8 cellular contexts compared by ENCODE assay signal in genomic region chr3:25820372-25820771, GRCh38. TPM values are rescaled to one million over a fixed set of nuclear protein-coding genes. Genes with fewer than 3 reads are reported as not detected.
DNase-seq lines count a peak whose midpoint lies in the region; ATAC-seq and TF ChIP-seq lines count a peak whose summit lies in the region.

No MANE protein-coding gene starts in this region.

- ATAC-seq in HG03460 (IDR thresholded peaks at IDR 0.05; ENCODE audit: unreplicated experiment) (no peak), GM18858 (IDR thresholded peaks at IDR 0.05; ENCODE audit: unreplicated experiment) (no peak)

- peak; percentile 81 for DNase-seq in GM03348 (ENCODE audit: low spot score)
- peak; percentile 98 for DNase-seq in choroid plexus epithelial cell (ENCODE audit: low read depth)
- DNase-seq in NCI-H2171 treated with DMSO at 0.1 percent for 48 hours (lab: John Stamatoyannopoulos, UW): no peak
- no peak for DNase-seq in activated CD4-positive, alpha-beta T cell treated with anti-CD3 and anti-CD28 coated beads, Interleukin-2, amount 50 U/mL, for 4 hours

- no peaks in the 10 kb centered on the region for H3K4me1 ChIP-seq in mesodermal cell (ENCODE audit: control insufficient read depth, insufficient read depth, low read length, poor library complexity, severe bottlenecking)

- TF ChIP-seq EP300 in Ishikawa (IDR thresholded peaks at IDR 0.05; ENCODE audit: borderline replicate concordance): no peak; the same call in 1 of the 2 replicates

- no peaks in the 10 kb centered on the region for H3K36me3 ChIP-seq in mesodermal cell (ENCODE audit: control insufficient read depth, insufficient read depth, low read length)

- H3K27ac ChIP-seq in mesodermal cell (ENCODE audit: low read depth, low read length, severe bottlenecking): peak overlapping the region; percentile 33

- peaks cover 4% of the 10 kb centered on the region for H3K9me3 ChIP-seq in mesodermal cell (ENCODE audit: control insufficient read depth, low read length)

- no peak overlapping the region for H3K4me3 ChIP-seq in choroid plexus epithelial cell (ENCODE audit: low read depth, low read length)
- H3K4me3 ChIP-seq in mesodermal cell (ENCODE audit: extremely low read depth, insufficient read depth, low read length, poor library complexity, severe bottlenecking): no peak overlapping the region

- TF ChIP-seq RAD21 in Ishikawa (IDR thresholded peaks at IDR 0.05; ENCODE audit: low read depth): no peak

- TF ChIP-seq CTCF in choroid plexus epithelial cell (conservative IDR thresholded peaks at IDR 0.05; ENCODE audit: low read depth, low read length): no peak

TF ChIP-seq in Ishikawa, 13 proteins besides CTCF, POLR2A, EP300 and RAD21:
- TF ChIP-seq FOXM1 (IDR thresholded peaks at IDR 0.05; ENCODE audit: borderline replicate concordance, low read depth) (no peak), YY1 (IDR thresholded peaks at IDR 0.05; ENCODE audit: low read depth) (no peak), MAX (IDR thresholded peaks at IDR 0.05) (0 out of 2 replicates have a peak, but pooled peaks have one; percentile 36), CREB1 (IDR thresholded peaks at IDR 0.05; ENCODE audit: low read depth) (no peak), ZBTB7A (IDR thresholded peaks at IDR 0.05; ENCODE audit: low read depth) (no peak), USF1 (IDR thresholded peaks at IDR 0.05) (peak; percentile 90), TCF12 (IDR thresholded peaks at IDR 0.05; ENCODE audit: low read depth) (no peak), TAF1 (IDR thresholded peaks at IDR 0.05; ENCODE audit: low read depth) (no peak), REST (IDR thresholded peaks at IDR 0.05; ENCODE audit: low read depth) (no peak), NFIC (IDR thresholded peaks at IDR 0.05) (peak; percentile 90), CEBPB (IDR thresholded peaks at IDR 0.05) (peak; percentile 52), TEAD4 (IDR thresholded peaks at IDR 0.05) (peak; percentile 56), EGR1 (IDR thresholded peaks at IDR 0.05) (no peak)
TF ChIP-seq in Ishikawa: peak in this region for 5.

RNA-seq across cellular contexts. Expression of gene OXSM, which starts 30.5 kb away (rescaled TPM):
- polyA plus RNA-seq in mesodermal cell (2013, experiment 1 of 2): 6.7 TPM
- polyA plus RNA-seq in mesodermal cell (2013, experiment 2 of 2): 7.5 TPM

RNA-seq across cellular contexts. Expression of gene NGLY1, which starts 37.1 kb away (rescaled TPM):
- 18.3 TPM for polyA plus RNA-seq in mesodermal cell (2013, experiment 1 of 2)
- polyA plus RNA-seq in mesodermal cell (2013, experiment 2 of 2): 18.6 TPM

Comparison
In these comparisons a context has a peak if more than half of its experiments do, and no peak if none do; other contexts are left out.
1. DNase-seq: peak in GM03348 (single experiment) and choroid plexus epithelial cell (single experiment); none in NCI-H2171 treated with DMSO at 0.1 percent for 48 hours (single experiment) and activated CD4-positive, alpha-beta T cell treated with anti-CD3 and anti-CD28 coated beads, Interleukin-2, amount 50 U/mL, for 4 hours (0 of 2).